19 cellular contexts compared by ENCODE assay signal in the genomic region with DNA sequence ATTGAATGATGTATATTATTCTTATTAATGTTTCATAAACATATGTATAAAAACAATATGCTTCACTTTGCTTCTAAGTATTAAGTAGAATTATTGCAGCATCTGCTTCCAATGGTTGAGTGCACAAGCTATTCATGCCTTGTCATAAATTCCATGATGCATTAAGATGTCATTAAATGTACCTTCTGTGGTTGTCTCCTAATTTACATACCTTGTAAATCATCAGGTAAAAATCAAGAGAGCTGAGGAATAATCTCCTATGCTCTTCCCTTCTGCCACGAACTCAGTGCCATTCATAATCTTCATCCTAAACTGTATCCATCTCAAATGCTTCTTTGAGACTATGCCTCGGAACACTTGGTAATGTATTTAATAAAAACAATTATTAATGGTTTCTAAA.
"Had no signal": no experiment of that assay in that cellular context is flagged by ENCODE, and none has a peak within 500 bp of the region (broad histone marks: within the 10 kb centered on the region; RNA-seq: fewer than 3 reads in every experiment).

No MANE protein-coding gene starts in this region.

- FAIRE-seq: astrocyte had no signal

- DNase-seq: activated CD4-positive, alpha-beta memory T cell treated with anti-CD3 and anti-CD28 coated beads, Interleukin-2, amount 10 ng/mL, durations not matched to agents 7 days and 5 days; activated CD4-positive, alpha-beta T cell treated with anti-CD3 and anti-CD28 coated beads for 36 hours; activated CD4-positive, alpha-beta T cell treated with anti-CD3 and anti-CD28 coated beads, Interleukin-2, amount 50 U/mL, for 1 hour; activated gamma-delta T cell; activated naive CD4-positive, alpha-beta T cell treated with anti-CD3 and anti-CD28 coated beads for 36 hours; activated T-cell treated with anti-CD3 and anti-CD28 coated beads for 4 hours; activated T-cell treated with anti-CD3 and anti-CD28 coated beads, Interleukin-2, amount 50 U/mL, for 48 hours; amygdala; KG1; NCI-H1092; NCI-H2029 treated with DMSO at 0.1 percent for 48 hours; NCI-H774; NK-92 treated with Interleukin-12 subunit alpha and Interleukin-12 subunit beta, amount 100 ng/mL, for 24 hours; OCI-M1; RPMI8226; SJCRH30; SK-N-SH; T-helper 1 cell had no signal
